Comparison of ENCODE assay signal across 8 cellular contexts in the genomic region with DNA sequence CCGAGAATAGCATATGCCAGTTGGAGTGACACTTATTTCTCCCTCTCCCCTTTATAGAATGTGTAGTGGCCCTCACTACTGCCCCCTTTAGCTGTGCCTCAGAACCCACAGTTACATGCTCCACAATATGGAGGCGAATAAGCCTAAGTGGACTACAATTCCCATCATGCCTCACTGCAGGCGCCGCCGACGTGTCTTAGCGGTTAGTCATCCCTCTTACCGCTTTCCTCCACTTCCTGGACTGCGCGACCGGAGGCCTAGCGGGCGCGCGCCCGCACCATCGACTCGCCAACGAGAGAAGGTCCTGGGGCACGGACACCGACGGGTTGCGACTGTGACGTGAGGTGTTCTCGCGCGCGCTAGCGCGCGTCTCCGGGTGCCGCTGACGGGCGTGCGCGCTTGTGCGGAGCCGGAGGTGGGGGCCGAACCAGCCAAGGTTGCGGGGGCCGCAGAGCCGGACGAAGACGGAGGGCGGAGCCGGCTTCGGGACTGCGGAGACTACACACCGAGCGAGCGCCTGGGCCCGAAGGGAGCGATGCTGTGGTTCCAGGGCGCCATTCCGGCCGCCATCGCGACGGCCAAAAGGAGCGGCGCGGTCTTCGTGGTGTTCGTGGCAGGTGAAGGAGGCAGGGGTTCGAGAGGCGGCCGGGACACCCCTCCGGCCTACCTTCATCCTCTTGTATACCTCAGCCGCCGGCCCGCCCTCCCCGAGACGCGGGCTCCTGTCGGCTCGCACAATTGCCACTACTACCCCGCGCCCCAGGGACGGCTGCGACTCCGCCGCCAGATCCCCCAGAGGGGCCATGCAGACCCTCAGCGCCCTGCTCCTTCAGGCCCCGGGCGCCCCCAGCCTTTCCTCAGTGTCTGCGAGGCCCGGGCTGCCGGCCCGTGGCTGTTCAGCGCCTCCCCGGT. TPM values are rescaled to one million over a fixed set of nuclear protein-coding genes. Genes with fewer than 3 reads are reported as not detected.
DNase-seq lines count a peak whose midpoint lies in the region; ATAC-seq lines count a peak whose summit lies in the region.

A gene with protein sequence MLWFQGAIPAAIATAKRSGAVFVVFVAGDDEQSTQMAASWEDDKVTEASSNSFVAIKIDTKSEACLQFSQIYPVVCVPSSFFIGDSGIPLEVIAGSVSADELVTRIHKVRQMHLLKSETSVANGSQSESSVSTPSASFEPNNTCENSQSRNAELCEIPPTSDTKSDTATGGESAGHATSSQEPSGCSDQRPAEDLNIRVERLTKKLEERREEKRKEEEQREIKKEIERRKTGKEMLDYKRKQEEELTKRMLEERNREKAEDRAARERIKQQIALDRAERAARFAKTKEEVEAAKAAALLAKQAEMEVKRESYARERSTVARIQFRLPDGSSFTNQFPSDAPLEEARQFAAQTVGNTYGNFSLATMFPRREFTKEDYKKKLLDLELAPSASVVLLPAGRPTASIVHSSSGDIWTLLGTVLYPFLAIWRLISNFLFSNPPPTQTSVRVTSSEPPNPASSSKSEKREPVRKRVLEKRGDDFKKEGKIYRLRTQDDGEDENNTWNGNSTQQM (plus strand): TSS at position 461 of the 912 bp plus-strand sequence. CDS start 75 bp downstream, at position 536.

- H3K27ac ChIP-seq in epithelial cell of prostate, result peak within 1 kb of the TSS; percentile 93

- H3K36me3 Mint-ChIP-seq in IgD-negative memory B cell, result peaks cover 3% of the 10 kb centered on the region

- DNase-seq in DMS114 treated with DMSO at 0.1 percent for 48 hours (lab: John Stamatoyannopoulos, UW; ENCODE audit: unreplicated experiment), result peak; percentile 92
- DNase-seq in OCI-M2 (lab: John Stamatoyannopoulos, UW; ENCODE audit: unreplicated experiment), result peak; percentile 57
- peak; percentile 97 for DNase-seq in activated T-cell treated with anti-CD3 and anti-CD28 coated beads for 48 hours (ENCODE audit: low read depth)
- DNase-seq in epithelial cell of prostate (ENCODE audit: low read depth, low spot score), result peak; percentile 96
- peak; percentile 98 for DNase-seq in mucosa of gallbladder (ENCODE audit: low spot score)
- peak; percentile 96 for DNase-seq in stimulated activated CD8-positive, alpha-beta memory T cell treated with anti-CD3 and anti-CD28 coated beads, Interleukin-4, amount 100 ng/mL, for 48 hours

- no peaks in the 10 kb centered on the region for H3K27me3 Mint-ChIP-seq in IgD-negative memory B cell

- H3K9me3 Mint-ChIP-seq in IgD-negative memory B cell, result no peaks in the 10 kb centered on the region

- peak; percentile 93 for ATAC-seq in GM21528 (IDR thresholded peaks at IDR 0.05; ENCODE audit: low FRiP score, unreplicated experiment)

- H3K4me1 Mint-ChIP-seq in IgD-negative memory B cell, result peaks cover 21 to 34% (median 26%) of the 10 kb centered on the region in 3 donors

- H3K4me3 Mint-ChIP-seq in IgD-negative memory B cell, result peak within 1 kb of the TSS; percentile 93 to 98 (median 96)

- H3K27ac Mint-ChIP-seq in IgD-negative memory B cell, result peak within 1 kb of the TSS; percentile 91 to 98 (median 93)

RNA-seq across cellular contexts. Expression of the gene that starts here (rescaled TPM):
- 113 TPM for polyA plus RNA-seq in IgD-negative memory B cell
- 106 TPM for total RNA-seq in mucosa of gallbladder

Comparison
In these comparisons a context has a peak if more than half of its experiments do, and no peak if none do; other contexts are left out.
1. Peak in every context shown above with its lines: DNase-seq, ATAC-seq and H3K27ac ChIP-seq.